10 cellular contexts compared by ENCODE assay signal in genomic region chr21:39181205-39181818, GRCh38. TPM values are rescaled to one million over a fixed set of nuclear protein-coding genes. Genes with fewer than 3 reads are reported as not detected.
DNase-seq lines count a peak whose midpoint lies in the region; ATAC-seq and TF ChIP-seq lines count a peak whose summit lies in the region.
"Had no signal": no experiment of that assay in that cellular context is flagged by ENCODE, and none has a peak within 500 bp of the region (broad histone marks: within the 10 kb centered on the region; RNA-seq: fewer than 3 reads in every experiment).

No MANE protein-coding gene starts in this region.

- CTCF ChIA-PET in activated naive CD4-positive, alpha-beta T cell treated with anti-CD3 and anti-CD28 coated beads for 36 hours (lab: Charles Lee), result interaction anchor here (0.6 to 1.3 kb wide), 9 partner anchors 10 to 1554 kb away, joined by 3 to 4 read pairs (median 3); no protein-coding TSS in a partner anchor

- H3K36me3 ChIP-seq in endodermal cell (ENCODE audit: control insufficient read depth, insufficient read depth, low read length), result peaks cover 37% of the 10 kb centered on the region
- no peaks in the 10 kb centered on the region for H3K36me3 ChIP-seq in smooth muscle cell (ENCODE audit: low read depth)

- no peaks in the 10 kb centered on the region for H3K4me1 ChIP-seq in endodermal cell (ENCODE audit: control insufficient read depth, insufficient read depth, low read length)
- peaks cover 18% of the 10 kb centered on the region for H3K4me1 ChIP-seq in smooth muscle cell (ENCODE audit: low read depth)

- DNase-seq in activated naive CD4-positive, alpha-beta T cell treated with anti-CD3 and anti-CD28 coated beads for 36 hours, result no peak
- no peak for DNase-seq in activated naive CD4-positive, alpha-beta T cell treated with anti-CD3 and anti-CD28 coated beads, Interleukin-2, amount 50 U/mL, for 16 hours
- DNase-seq in OCI-M1 (lab: John Stamatoyannopoulos, UW), result peak; percentile 54
- DNase-seq in endodermal cell, result no peak
- no peak for DNase-seq in smooth muscle cell (lab: John Stamatoyannopoulos, UW; ENCODE audit: unreplicated experiment)
- no peak for DNase-seq in DMS114 treated with DMSO at 0.1 percent for 48 hours (lab: John Stamatoyannopoulos, UW; ENCODE audit: unreplicated experiment)
- DNase-seq in stimulated activated naive CD4-positive, alpha-beta T cell treated with Interleukin-2 at 50 U/mL for 16 hours (lab: John Stamatoyannopoulos, UW), result no peak
- DNase-seq: NCI-H510A treated with DMSO at 0.1 percent for 48 hours had no signal

- H3K27me3 ChIP-seq in endodermal cell (ENCODE audit: control insufficient read depth, insufficient read depth, low read length, poor library complexity, severe bottlenecking), result no peaks in the 10 kb centered on the region
- H3K27me3 ChIP-seq in smooth muscle cell (ENCODE audit: low read depth), result no peaks in the 10 kb centered on the region
- H3K27me3 ChIP-seq: cardiac muscle cell had no signal

- H3K27ac ChIP-seq in endodermal cell (ENCODE audit: low read depth, low read length) (no peak overlapping the region), smooth muscle cell (ENCODE audit: low read depth) (no peak overlapping the region)
- H3K27ac ChIP-seq: cardiac muscle cell had no signal

- H3K9me3 Mint-ChIP-seq in activated naive CD4-positive, alpha-beta T cell treated with anti-CD3 and anti-CD28 coated beads for 36 hours, result no peaks in the 10 kb centered on the region
- no peaks in the 10 kb centered on the region for H3K9me3 Mint-ChIP-seq in endodermal cell

- H3K27me3 Mint-ChIP-seq in activated naive CD4-positive, alpha-beta T cell treated with anti-CD3 and anti-CD28 coated beads for 36 hours (ENCODE audit: low read depth), result no peaks in the 10 kb centered on the region
- H3K27me3 Mint-ChIP-seq in endodermal cell (ENCODE audit: insufficient read depth), result peaks cover 8% of the 10 kb centered on the region

- peaks cover 53% of the 10 kb centered on the region for H3K79me2 ChIP-seq in smooth muscle cell (ENCODE audit: low read depth)

- no peak overlapping the region for H2AFZ ChIP-seq in smooth muscle cell (ENCODE audit: low read depth)

- peak overlapping the region; percentile 95 for H3K4me2 ChIP-seq in smooth muscle cell

- H3K36me3 Mint-ChIP-seq in activated naive CD4-positive, alpha-beta T cell treated with anti-CD3 and anti-CD28 coated beads for 36 hours (ENCODE audit: low read depth), result peaks cover 32% of the 10 kb centered on the region
- peaks cover 23% of the 10 kb centered on the region for H3K36me3 Mint-ChIP-seq in endodermal cell (ENCODE audit: low read depth)

- H3K4me1 Mint-ChIP-seq in activated naive CD4-positive, alpha-beta T cell treated with anti-CD3 and anti-CD28 coated beads for 36 hours (ENCODE audit: low read depth), result peaks cover 44% of the 10 kb centered on the region
- H3K4me1 Mint-ChIP-seq in endodermal cell, result peaks cover 18% of the 10 kb centered on the region

- H3K4me3 ChIP-seq in endodermal cell (ENCODE audit: low read length) (peak overlapping the region; percentile 92), smooth muscle cell (peak overlapping the region; percentile 70)

- ATAC-seq in GM19455 (IDR thresholded peaks at IDR 0.05; ENCODE audit: unreplicated experiment), result no peak

- no peak overlapping the region for H3K27ac Mint-ChIP-seq in activated naive CD4-positive, alpha-beta T cell treated with anti-CD3 and anti-CD28 coated beads for 36 hours
- no peak overlapping the region for H3K27ac Mint-ChIP-seq in endodermal cell

- H3K4me3 Mint-ChIP-seq in activated naive CD4-positive, alpha-beta T cell treated with anti-CD3 and anti-CD28 coated beads for 36 hours, result peak overlapping the region; percentile 92
- peak overlapping the region; percentile 89 for H3K4me3 Mint-ChIP-seq in endodermal cell

- 92 to 95% methylated on average over 4 of the region's 4 CpGs for WGBS in endodermal cell (ENCODE audit: insufficient coverage in 1 of 2, insufficient read length in 1 of 2), 2 experiments
- 91% methylated on average over 4 of the region's 4 CpGs for WGBS in smooth muscle cell (ENCODE audit: low lambda C conversion rate)

- H3F3A ChIP-seq in smooth muscle cell (ENCODE audit: low read depth), result peaks cover 15% of the 10 kb centered on the region

- H3K9me3 ChIP-seq in endodermal cell (ENCODE audit: control insufficient read depth, low read length), result no peaks in the 10 kb centered on the region
- no peaks in the 10 kb centered on the region for H3K9me3 ChIP-seq in smooth muscle cell (replicated peaks; ENCODE audit: low read depth)

- intact Hi-C loops in activated naive CD4-positive, alpha-beta T cell treated with anti-CD3 and anti-CD28 coated beads for 36 hours (cut with micrococcal nuclease), result no loop called here

- H3K9ac ChIP-seq in endodermal cell (ENCODE audit: extremely low read depth, low read length, poor library complexity, severe bottlenecking) (no peak overlapping the region), smooth muscle cell (ENCODE audit: low read depth) (no peak overlapping the region)

- TF ChIP-seq CTCF in endodermal cell (conservative IDR thresholded peaks at IDR 0.05), result no peak
- no peak for TF ChIP-seq CTCF in smooth muscle cell (IDR thresholded peaks at IDR 0.05; ENCODE audit: borderline replicate concordance, insufficient read depth, poor library complexity, severe bottlenecking)

- peaks cover 13% of the 10 kb centered on the region for H4K20me1 ChIP-seq in smooth muscle cell (ENCODE audit: low read depth)

RNA-seq across cellular contexts. Expression of gene PSMG1, which starts 1.9 kb away (rescaled TPM):
- 10 to 100 TPM; 70.8 to 70.9 TPM for total RNA-seq in activated naive CD4-positive, alpha-beta T cell treated with anti-CD3 and anti-CD28 coated beads for 36 hours
- 10 to 100 TPM; 47.3 to 52.6 TPM for total RNA-seq in endodermal cell
- 60.5 TPM for polyA plus RNA-seq in endodermal cell (2013, experiment 1 of 2)
- 51.5 TPM for polyA plus RNA-seq in endodermal cell (2013, experiment 2 of 2)
- 39.9 and 55.2 TPM in 2 replicates for total RNA-seq in smooth muscle cell
- 60.7 and 62.8 TPM in 2 replicates for polyA plus RNA-seq in smooth muscle cell
